In genomic region chr5:36874465-36874864, GRCh38 we compare ENCODE assay signal across 1 cellular context.
TF ChIP-seq lines count a peak whose summit lies in the region.

No MANE protein-coding gene starts in this region.

TF ChIP-seq in A549, 52 proteins besides CTCF, POLR2A, EP300 and RAD21 (continued from another document):
- TF ChIP-seq CEBPB (IDR thresholded peaks at IDR 0.05) (no peak), CBX2 (IDR thresholded peaks at IDR 0.05; ENCODE audit: borderline replicate concordance, low read depth) (no peak), TFCP2L1 (CRISPR knock-in tag; IDR thresholded peaks at IDR 0.05) (no peak), EHMT2 (IDR thresholded peaks at IDR 0.05; ENCODE audit: low read depth) (no peak), CHD2 (IDR thresholded peaks at IDR 0.05; ENCODE audit: low read length, partially characterized antibody) (no peak), ZNF302 (CRISPR knock-in tag; IDR thresholded peaks at IDR 0.05) (no peak), TP53 (CRISPR knock-in tag; IDR thresholded peaks at IDR 0.05) (no peak)
- TF ChIP-seq, protein P1, sequence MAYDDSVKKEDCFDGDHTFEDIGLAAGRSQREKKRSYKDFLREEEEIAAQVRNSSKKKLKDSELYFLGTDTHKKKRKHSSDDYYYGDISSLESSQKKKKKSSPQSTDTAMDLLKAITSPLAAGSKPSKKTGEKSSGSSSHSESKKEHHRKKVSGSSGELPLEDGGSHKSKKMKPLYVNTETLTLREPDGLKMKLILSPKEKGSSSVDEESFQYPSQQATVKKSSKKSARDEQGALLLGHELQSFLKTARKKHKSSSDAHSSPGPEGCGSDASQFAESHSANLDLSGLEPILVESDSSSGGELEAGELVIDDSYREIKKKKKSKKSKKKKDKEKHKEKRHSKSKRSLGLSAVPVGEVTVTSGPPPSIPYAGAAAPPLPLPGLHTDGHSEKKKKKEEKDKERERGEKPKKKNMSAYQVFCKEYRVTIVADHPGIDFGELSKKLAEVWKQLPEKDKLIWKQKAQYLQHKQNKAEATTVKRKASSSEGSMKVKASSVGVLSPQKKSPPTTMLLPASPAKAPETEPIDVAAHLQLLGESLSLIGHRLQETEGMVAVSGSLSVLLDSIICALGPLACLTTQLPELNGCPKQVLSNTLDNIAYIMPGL (CRISPR knock-in tag; IDR thresholded peaks at IDR 0.05; ENCODE audit: borderline replicate concordance): no peak
